In the genomic region with DNA sequence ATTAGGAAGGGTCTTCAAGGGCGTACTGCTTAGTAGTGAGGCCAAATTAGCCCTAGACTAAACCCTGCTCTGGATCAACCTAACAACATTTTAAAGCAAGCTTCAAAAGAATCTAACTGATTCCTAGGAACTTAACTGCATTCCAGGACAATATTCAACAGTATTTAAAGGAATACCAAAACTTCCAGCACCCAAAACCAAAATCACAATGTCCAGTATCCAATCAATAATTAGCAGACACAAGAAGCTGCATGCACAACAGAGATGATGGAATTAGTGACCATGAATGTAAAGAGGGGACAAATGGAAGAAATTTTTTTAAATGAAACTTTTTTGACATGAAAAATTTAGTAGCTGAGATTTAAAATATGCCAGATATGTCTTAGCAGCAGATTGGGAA, we compare ENCODE assay signal across 10 cellular contexts.
"Had no signal": no experiment of that assay in that cellular context is flagged by ENCODE, and none has a peak within 500 bp of the region (broad histone marks: within the 10 kb centered on the region; RNA-seq: fewer than 3 reads in every experiment).

No MANE protein-coding gene starts in this region.

- H3K4me2 ChIP-seq: KMS-11 had no signal

- ATAC-seq: HepG2 had no signal

- H3K27ac ChIP-seq: HL-60, KMS-11 had no signal

- H3K27ac Mint-ChIP-seq: HFFc6, IgD-negative memory B cell had no signal

- H3K9me3 Mint-ChIP-seq: HFFc6 had no signal

- H3K4me3 Mint-ChIP-seq: HFFc6, IgD-negative memory B cell had no signal

- DNase-seq: GOT3, H7, HCEC 1CT, HFFc6, Karpas-422, KBM-7 had no signal

- H3K9ac ChIP-seq: KMS-11 had no signal

- H3K36me3 Mint-ChIP-seq: IgD-negative memory B cell had no signal
